Comparison of ENCODE assay signal across 1 cellular context in the genomic region with DNA sequence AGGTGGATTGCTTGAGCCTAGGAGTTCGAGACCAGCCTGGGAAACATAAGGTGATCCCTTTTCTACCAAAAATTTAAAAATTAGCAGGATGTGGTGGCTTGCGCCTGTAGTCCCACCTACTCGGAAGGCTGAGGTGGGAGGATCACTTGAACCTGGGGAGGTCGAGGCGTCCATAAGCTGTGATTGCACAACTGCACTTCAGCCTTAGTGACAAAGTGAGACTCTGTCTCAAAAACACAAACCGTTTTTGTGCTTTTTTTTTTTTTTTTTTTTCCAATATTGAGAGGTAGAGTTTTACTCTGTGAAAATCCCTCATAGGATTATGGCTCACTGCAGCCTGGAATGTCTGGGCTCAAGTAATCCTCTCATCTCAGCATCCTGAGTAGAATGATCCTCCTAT.
TF ChIP-seq lines count a peak whose summit lies in the region.

No MANE protein-coding gene starts in this region.

TF ChIP-seq in WTC11, 78 proteins besides CTCF, POLR2A, EP300 and RAD21 (continued from another document):
- TF ChIP-seq FOXP4 (CRISPR knock-in tag; IDR thresholded peaks at IDR 0.05), result no peak
- TF ChIP-seq ATF6 (CRISPR knock-in tag; IDR thresholded peaks at IDR 0.05), result no peak
- TF ChIP-seq HMGA2 (CRISPR knock-in tag; IDR thresholded peaks at IDR 0.05), result no peak
- no peak for TF ChIP-seq NFYB (CRISPR knock-in tag; conservative IDR thresholded peaks at IDR 0.05; ENCODE audit: low read depth)
- TF ChIP-seq SP1 (CRISPR knock-in tag; conservative IDR thresholded peaks at IDR 0.05), result no peak
